Comparison of ENCODE assay signal across 17 cellular contexts in the genomic region with DNA sequence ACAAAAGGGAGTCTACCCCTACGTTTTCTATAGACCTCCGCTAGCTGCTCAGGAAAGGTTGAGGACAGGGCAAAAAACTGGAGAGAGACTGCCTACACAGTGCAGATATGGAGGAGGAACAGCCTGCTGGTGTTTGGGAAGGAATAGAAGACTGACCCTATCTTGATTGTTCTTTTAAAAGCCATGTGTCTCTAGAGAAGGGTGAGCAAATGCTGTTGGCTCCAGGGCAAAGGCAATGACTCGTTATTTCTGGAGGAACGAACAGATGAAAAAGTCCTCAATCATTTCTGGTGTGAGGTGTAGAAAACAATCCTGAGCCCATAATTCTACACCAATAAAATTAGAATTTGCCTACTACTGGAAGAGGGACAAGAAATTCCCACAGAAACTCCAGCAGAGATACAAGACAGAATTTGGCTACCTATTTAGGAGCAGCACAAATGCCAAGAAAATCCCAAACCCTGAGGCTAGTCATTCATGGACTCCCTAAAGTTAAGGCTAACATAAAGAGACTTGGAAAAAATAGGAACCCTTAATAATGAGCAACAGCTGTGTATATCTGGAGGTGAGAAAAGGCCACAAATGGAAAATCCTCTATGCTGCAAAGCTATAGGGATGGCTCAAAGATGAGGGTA.
A peak's percentile ranks its signal among the peaks of the same experiment; 100 is the strongest.
DNase-seq lines count a peak whose midpoint lies in the region; ATAC-seq, FAIRE-seq and TF ChIP-seq lines count a peak whose summit lies in the region.
"Had no signal": no experiment of that assay in that cellular context is flagged by ENCODE, and none has a peak within 500 bp of the region (broad histone marks: within the 10 kb centered on the region; RNA-seq: fewer than 3 reads in every experiment).

No MANE protein-coding gene starts in this region.

- H3K27ac Mint-ChIP-seq in osteocyte (ENCODE audit: unreplicated experiment): peak overlapping the region; percentile 0
- no peak overlapping the region for H3K27ac Mint-ChIP-seq in T-helper 17 cell

- H3K36me3 ChIP-seq in bronchial epithelial cell (ENCODE audit: control insufficient read depth, insufficient read depth, low read length) (no peaks in the 10 kb centered on the region), heart left ventricle (no peaks in the 10 kb centered on the region)
- H3K36me3 ChIP-seq: BLaER1 had no signal

- no peak overlapping the region for H3K4me3 Mint-ChIP-seq in osteocyte (ENCODE audit: unreplicated experiment)
- H3K4me3 Mint-ChIP-seq in T-helper 17 cell: no peak overlapping the region

- intact Hi-C loops in Right ventricle myocardium inferior (cut with DNase I) (no loop called here), cardiac septum (cut with DNase I) (no loop called here), heart left ventricle (cut with DNase I) (no loop called here)

- H3K36me3 Mint-ChIP-seq in osteocyte (ENCODE audit: unreplicated experiment) (no peaks in the 10 kb centered on the region), T-helper 17 cell (ENCODE audit: low read depth) (no peaks in the 10 kb centered on the region)

- H3K27ac ChIP-seq in heart left ventricle: peak overlapping the region in 1 of 12 donors; percentile 14
- H3K27ac ChIP-seq: 22Rv1, BLaER1 had no signal

- H3K9me3 ChIP-seq in heart left ventricle (peaks cover 0 to 28% (median 4%) of the 10 kb centered on the region in 12 donors), T-helper 17 cell (ENCODE audit: control insufficient read depth, low read length, poor library complexity, severe bottlenecking) (no peaks in the 10 kb centered on the region)

- TF ChIP-seq CTCF in bronchial epithelial cell (IDR thresholded peaks at IDR 0.05; ENCODE audit: insufficient read depth, low read length, severe bottlenecking) (no peak), heart left ventricle (IDR thresholded peaks at IDR 0.05) (no peak), osteocyte (IDR thresholded peaks at IDR 0.05) (no peak)

- FAIRE-seq in bronchial epithelial cell (lab: Jason Lieb, UNC): no peak

- H3K4me3 ChIP-seq in bronchial epithelial cell (ENCODE audit: low read depth, low read length) (no peak overlapping the region), heart left ventricle (no peak overlapping the region)
- H3K4me3 ChIP-seq: BLaER1 had no signal

- no peak for TF ChIP-seq POLR2A in heart left ventricle (IDR thresholded peaks at IDR 0.05)

- 76 to 81% (median 78%) methylated on average over 4 of the region's 4 CpGs for WGBS in heart left ventricle, 4 donors

- ATAC-seq in Right ventricle myocardium inferior: peak; percentile 93
- peak in 3 of 4 donors; percentile 69 to 84 (median 81) for ATAC-seq in heart left ventricle
- ATAC-seq in GM19328 (IDR thresholded peaks at IDR 0.05; ENCODE audit: unreplicated experiment): no peak
- ATAC-seq in T-helper 17 cell: no peak
- ATAC-seq: PC-3 had no signal

- peaks cover 21% of the 10 kb centered on the region for H3K4me1 Mint-ChIP-seq in osteocyte (ENCODE audit: unreplicated experiment)
- no peaks in the 10 kb centered on the region for H3K4me1 Mint-ChIP-seq in T-helper 17 cell

- H3K27me3 ChIP-seq in bronchial epithelial cell (ENCODE audit: control insufficient read depth, insufficient read depth, low read length) (no peaks in the 10 kb centered on the region), heart left ventricle (no peaks in the 10 kb centered on the region)
- H3K27me3 ChIP-seq: BLaER1 had no signal

- H3K27me3 Mint-ChIP-seq in osteocyte (ENCODE audit: unreplicated experiment): peaks cover 4% of the 10 kb centered on the region
- H3K27me3 Mint-ChIP-seq in T-helper 17 cell: no peaks in the 10 kb centered on the region

- DNase-seq in Right ventricle myocardium inferior (ENCODE audit: missing footprints): no peak
- no peak for DNase-seq in cardiac septum (ENCODE audit: low spot score)
- peak; percentile 30 for DNase-seq in bronchial epithelial cell (ENCODE audit: low read depth)
- DNase-seq in heart left ventricle: no peak
- DNase-seq in osteocyte (ENCODE audit: extremely low spot score, unreplicated experiment): no peak
- no peak for DNase-seq in ureter (ENCODE audit: low spot score)
- DNase-seq in T-helper 17 cell: no peak
- DNase-seq: DMS 273 treated with DMSO at 0.1 percent for 48 hours, HCEC 1CT, NCI-H1092 treated with DMSO at 0.1 percent for 48 hours, NCI-H187, NCI-H446, NCI-H748 treated with DMSO at 0.1 percent for 48 hours, PC-3 had no signal

- no peaks in the 10 kb centered on the region for H3K4me1 ChIP-seq in heart left ventricle
- H3K4me1 ChIP-seq: BLaER1 had no signal

- H3K9me3 Mint-ChIP-seq in osteocyte (ENCODE audit: unreplicated experiment): peaks cover 4% of the 10 kb centered on the region

Comparison
In these comparisons a context has a peak if more than half of its experiments do, and no peak if none do; other contexts are left out.
1. ATAC-seq: peak in Right ventricle myocardium inferior (single experiment) and heart left ventricle (3 of 4); none in GM19328 (single experiment) and T-helper 17 cell (single experiment).